23 cellular contexts compared by ENCODE assay signal in genomic region chr1:39721664-39722063, GRCh38. TPM values are rescaled to one million over a fixed set of nuclear protein-coding genes. Genes with fewer than 3 reads are reported as not detected.
"Had no signal": no experiment of that assay in that cellular context is flagged by ENCODE, and none has a peak within 500 bp of the region (broad histone marks: within the 10 kb centered on the region; RNA-seq: fewer than 3 reads in every experiment).

No MANE protein-coding gene starts in this region.

- H3K9ac ChIP-seq: SK-N-SH had no signal

- H3K36me3 ChIP-seq: MG63 had no signal

- H3K4me3 ChIP-seq: MG63 had no signal

- H3K27ac ChIP-seq: RWPE1 had no signal

- H3K9me3 ChIP-seq: MG63, SK-N-SH had no signal

- H3K4me2 ChIP-seq: SK-N-SH had no signal

- DNase-seq: Karpas-422, KG1, MG63, NCI-H1092, NCI-H1105 treated with DMSO at 0.1 percent for 48 hours, NCI-H1417 treated with DMSO at 0.1 percent for 48 hours, NCI-H146, NCI-H1694 treated with DMSO at 0.1 percent for 48 hours, NCI-H1930, NCI-H2081, NCI-H2107, NCI-H2171, NCI-H226, NCI-H446, NCI-H510A, NCI-H524 treated with DMSO at 0.1 percent for 48 hours, NCI-H69, NCI-H774, SHP77, SK-N-SH, SW 1271 had no signal

RNA-seq across cellular contexts. Expression of gene HPCAL4, which starts 30.4 kb away (rescaled TPM):
- total RNA-seq: HT-29 had no signal

RNA-seq across cellular contexts. Expression of gene NT5C1A, which starts 49.8 kb away (rescaled TPM):
- total RNA-seq: HT-29 had no signal
